In genomic region chr11:34988294-34989255, GRCh38 we compare ENCODE assay signal across 10 cellular contexts.
DNase-seq lines count a peak whose midpoint lies in the region; ATAC-seq and TF ChIP-seq lines count a peak whose summit lies in the region.
"Had no signal": no experiment of that assay in that cellular context is flagged by ENCODE, and none has a peak within 500 bp of the region (broad histone marks: within the 10 kb centered on the region; RNA-seq: fewer than 3 reads in every experiment).

No MANE protein-coding gene starts in this region.

- TF ChIP-seq CTCF in OCI-LY7 (conservative IDR thresholded peaks at IDR 0.05; ENCODE audit: low read length): no peak

- no peaks in the 10 kb centered on the region for H4K20me1 ChIP-seq in OCI-LY7 (ENCODE audit: insufficient read depth, low read length)

- ATAC-seq in HG03159 (IDR thresholded peaks at IDR 0.05; ENCODE audit: unreplicated experiment): peak; percentile 63
- ATAC-seq in activated T-helper 17 cell treated with anti-CD3 and anti-CD28 coated beads, Interleukin-2, amount 50 U/mL, for 72 hours (replicated peaks): peak; percentile 68
- ATAC-seq in stimulated activated effector memory CD8-positive, alpha-beta T cell treated with anti-CD3 and anti-CD28 coated beads, Interleukin-12 subunit alpha, Interleukin-12 subunit beta, amount 100 ng/mL, for 72 hours: peak; percentile 65
- ATAC-seq in HG03571 (IDR thresholded peaks at IDR 0.05; ENCODE audit: unreplicated experiment): no peak

- H3K4me2 ChIP-seq in OCI-LY7 (ENCODE audit: low read length): no peak overlapping the region

- no TSS peak for BruUV-seq in OCI-LY7 (replicated peaks; lab: Mats Ljungman, UMichigan)

- peak overlapping the region; percentile 33 for H3K4me3 Mint-ChIP-seq in T-helper 2 cell treated with Interferon-gamma antibody and Interleukin-4, amounts not matched to agents 5 μg/mL and 100 μg/mL, for 36 hours
- no peak overlapping the region for H3K4me3 Mint-ChIP-seq in activated T-helper 17 cell treated with anti-CD3 and anti-CD28 coated beads, Interleukin-2, amount 50 U/mL, for 72 hours
- no peak overlapping the region for H3K4me3 Mint-ChIP-seq in stimulated activated effector memory CD8-positive, alpha-beta T cell treated with anti-CD3 and anti-CD28 coated beads, Interleukin-12 subunit alpha, Interleukin-12 subunit beta, amount 100 ng/mL, for 72 hours

- no peak for DNase-seq in T-helper 2 cell treated with Interferon-gamma antibody and Interleukin-4, amounts not matched to agents 5 μg/mL and 100 μg/mL, for 36 hours (ENCODE audit: low spot score)
- DNase-seq in T-helper 2 cell: no peak
- no peak for DNase-seq in stimulated activated effector memory CD8-positive, alpha-beta T cell treated with anti-CD3 and anti-CD28 coated beads, Interleukin-12 subunit alpha, Interleukin-12 subunit beta, amount 100 ng/mL, for 72 hours (ENCODE audit: low spot score in 2 of 2)
- no peak for DNase-seq in OCI-LY7 (ENCODE audit: low spot score)
- no peak for DNase-seq in SHP77 treated with DMSO at 0.1 percent for 48 hours (lab: John Stamatoyannopoulos, UW)
- DNase-seq: amniotic stem cell; stimulated activated CD4-positive, alpha-beta T cell treated with anti-CD3 and anti-CD28 coated beads, Interleukin-4, amount 100 ng/mL, for 1 hour had no signal

- no peak overlapping the region for H2AFZ ChIP-seq in OCI-LY7 (ENCODE audit: low read length)

- H3K27me3 Mint-ChIP-seq in T-helper 2 cell treated with Interferon-gamma antibody and Interleukin-4, amounts not matched to agents 5 μg/mL and 100 μg/mL, for 36 hours (ENCODE audit: low read depth): no peaks in the 10 kb centered on the region
- H3K27me3 Mint-ChIP-seq in activated T-helper 17 cell treated with anti-CD3 and anti-CD28 coated beads, Interleukin-2, amount 50 U/mL, for 72 hours: no peaks in the 10 kb centered on the region

- H3K4me1 ChIP-seq in OCI-LY7 (ENCODE audit: insufficient read depth, low read length, poor library complexity, severe bottlenecking): no peaks in the 10 kb centered on the region

- H3K27ac Mint-ChIP-seq in T-helper 2 cell treated with Interferon-gamma antibody and Interleukin-4, amounts not matched to agents 5 μg/mL and 100 μg/mL, for 36 hours: no peak overlapping the region
- H3K27ac Mint-ChIP-seq in activated T-helper 17 cell treated with anti-CD3 and anti-CD28 coated beads, Interleukin-2, amount 50 U/mL, for 72 hours: no peak overlapping the region
- no peak overlapping the region for H3K27ac Mint-ChIP-seq in stimulated activated effector memory CD8-positive, alpha-beta T cell treated with anti-CD3 and anti-CD28 coated beads, Interleukin-12 subunit alpha, Interleukin-12 subunit beta, amount 100 ng/mL, for 72 hours

- no peaks in the 10 kb centered on the region for H3K9me2 ChIP-seq in OCI-LY7 (ENCODE audit: insufficient read depth, low read length)

- H3K4me3 ChIP-seq in OCI-LY7 (ENCODE audit: low read depth, low read length, poor library complexity, severe bottlenecking): no peak overlapping the region

- intact Hi-C loops in OCI-LY7 (cut with micrococcal nuclease; ENCODE audit: unreplicated experiment): no loop called here

- no peak overlapping the region for H3K27ac ChIP-seq in OCI-LY7 (ENCODE audit: low read depth, low read length, poor library complexity, severe bottlenecking)

- CTCF ChIA-PET in OCI-LY7 (lab: Charles Lee; ENCODE audit: unreplicated experiment): no interaction called here

- no peaks in the 10 kb centered on the region for H3K79me2 ChIP-seq in OCI-LY7 (ENCODE audit: insufficient read depth, low read depth, low read length)

- no peaks in the 10 kb centered on the region for H3K9me3 ChIP-seq in OCI-LY7 (ENCODE audit: low read length)

- H3K9me3 Mint-ChIP-seq in T-helper 2 cell treated with Interferon-gamma antibody and Interleukin-4, amounts not matched to agents 5 μg/mL and 100 μg/mL, for 36 hours: no peaks in the 10 kb centered on the region
- H3K9me3 Mint-ChIP-seq in activated T-helper 17 cell treated with anti-CD3 and anti-CD28 coated beads, Interleukin-2, amount 50 U/mL, for 72 hours: no peaks in the 10 kb centered on the region
- no peaks in the 10 kb centered on the region for H3K9me3 Mint-ChIP-seq in stimulated activated effector memory CD8-positive, alpha-beta T cell treated with anti-CD3 and anti-CD28 coated beads, Interleukin-12 subunit alpha, Interleukin-12 subunit beta, amount 100 ng/mL, for 72 hours

- H3K36me3 Mint-ChIP-seq in T-helper 2 cell treated with Interferon-gamma antibody and Interleukin-4, amounts not matched to agents 5 μg/mL and 100 μg/mL, for 36 hours (ENCODE audit: low read depth): peaks cover 28% of the 10 kb centered on the region
- peaks cover 40% of the 10 kb centered on the region for H3K36me3 Mint-ChIP-seq in activated T-helper 17 cell treated with anti-CD3 and anti-CD28 coated beads, Interleukin-2, amount 50 U/mL, for 72 hours (ENCODE audit: low read depth)
- H3K36me3 Mint-ChIP-seq in stimulated activated effector memory CD8-positive, alpha-beta T cell treated with anti-CD3 and anti-CD28 coated beads, Interleukin-12 subunit alpha, Interleukin-12 subunit beta, amount 100 ng/mL, for 72 hours: peaks cover 26% of the 10 kb centered on the region

- POLR2A ChIA-PET in OCI-LY7 (lab: Charles Lee): interaction anchor here (0.7 to 1.3 kb wide), 4 partner anchors 9 to 306 kb away, joined by 3 to 5 read pairs (median 4); no protein-coding TSS in a partner anchor

- H3K36me3 ChIP-seq in OCI-LY7 (ENCODE audit: insufficient read depth, low read length): peaks cover 11% of the 10 kb centered on the region

- peaks cover 20% of the 10 kb centered on the region for H3K4me1 Mint-ChIP-seq in T-helper 2 cell treated with Interferon-gamma antibody and Interleukin-4, amounts not matched to agents 5 μg/mL and 100 μg/mL, for 36 hours (ENCODE audit: low read depth)
- H3K4me1 Mint-ChIP-seq in activated T-helper 17 cell treated with anti-CD3 and anti-CD28 coated beads, Interleukin-2, amount 50 U/mL, for 72 hours: peaks cover 5% of the 10 kb centered on the region
- H3K4me1 Mint-ChIP-seq in stimulated activated effector memory CD8-positive, alpha-beta T cell treated with anti-CD3 and anti-CD28 coated beads, Interleukin-12 subunit alpha, Interleukin-12 subunit beta, amount 100 ng/mL, for 72 hours: peaks cover 6% of the 10 kb centered on the region
